1 cellular context compared by ENCODE assay signal in genomic region chr10:82212753-82213152, GRCh38.
TF ChIP-seq lines count a peak whose summit lies in the region.

No MANE protein-coding gene starts in this region.

TF ChIP-seq in H1, 55 proteins besides CTCF, POLR2A, EP300 and RAD21 (continued from another document):
- no peak for TF ChIP-seq CHD7 (IDR thresholded peaks at IDR 0.05; ENCODE audit: insufficient replicate concordance, low read length)
- no peak for TF ChIP-seq SIRT6 (IDR thresholded peaks at IDR 0.05; ENCODE audit: low read length)
